Comparison of ENCODE assay signal across 28 cellular contexts in genomic region chr12:82350161-82350560, GRCh38.
"Had no signal": no experiment of that assay in that cellular context is flagged by ENCODE, and none has a peak within 500 bp of the region (broad histone marks: within the 10 kb centered on the region; RNA-seq: fewer than 3 reads in every experiment).

No MANE protein-coding gene starts in this region.

- H3K27ac ChIP-seq: coronary artery, esophagus squamous epithelium, lower lobe of right lung, neural progenitor cell, parathyroid adenoma, testis, tibial artery had no signal

- H3K4me3 Mint-ChIP-seq: effector memory CD8-positive, alpha-beta T cell; immature natural killer cell; nephron; neural progenitor cell; type B pancreatic cell had no signal

- H3K4me2 ChIP-seq: neural progenitor cell, smooth muscle cell had no signal

- H3K27ac Mint-ChIP-seq: effector memory CD8-positive, alpha-beta T cell; nephron; neural progenitor cell; progenitor cell of endocrine pancreas; type B pancreatic cell had no signal

- H3K9me3 ChIP-seq: esophagus squamous epithelium, lower lobe of right lung, testis, tibial artery had no signal

- H3K4me1 Mint-ChIP-seq: nephron, neural progenitor cell had no signal

- H2AFZ ChIP-seq: neural progenitor cell, parathyroid adenoma had no signal

- H3K9me3 Mint-ChIP-seq: effector memory CD8-positive, alpha-beta T cell; immature natural killer cell; nephron; neural progenitor cell; type B pancreatic cell had no signal

- H3K4me1 ChIP-seq: lower lobe of right lung, neural progenitor cell, parathyroid adenoma, testis, tibial artery had no signal

- H3K4me3 ChIP-seq: coronary artery, esophagus squamous epithelium, lower lobe of right lung, neural progenitor cell, smooth muscle cell, testis, tibial artery had no signal

- H3K27me3 Mint-ChIP-seq: effector memory CD8-positive, alpha-beta T cell; progenitor cell of endocrine pancreas; type B pancreatic cell had no signal

- ATAC-seq: effector memory CD8-positive, alpha-beta T cell; left ventricle myocardium superior; lower lobe of right lung; sciatic nerve had no signal

- H3K9ac ChIP-seq: neural progenitor cell, parathyroid adenoma had no signal

- H3K27me3 ChIP-seq: esophagus squamous epithelium, neural progenitor cell, testis, tibial artery had no signal

- DNase-seq: effector memory CD8-positive, alpha-beta T cell; erythroblast; esophagus squamous epithelium; foreskin melanocyte; glutamatergic neuron; hypothalamus; immature natural killer cell; islet precursor cell; kidney glomerular epithelial cell; left ventricle myocardium superior; lower lobe of right lung; stimulated activated CD4-positive, alpha-beta T cell treated with anti-CD3 and anti-CD28 coated beads, Interleukin-12 subunit alpha, Interleukin-12 subunit beta, amount 100 ng/mL, for 4 hours; stimulated activated CD4-positive, alpha-beta T cell treated with anti-CD3 and anti-CD28 coated beads, Interleukin-1b, Interleukin-23, amount 100 ng/mL, for 48 hours; stimulated activated CD4-positive, alpha-beta T cell treated with anti-CD3 and anti-CD28 coated beads, Interleukin-4, amount 100 ng/mL, for 1 hour; stimulated activated CD8-positive, alpha-beta memory T cell treated with anti-CD3 and anti-CD28 coated beads, Interleukin-4, amount 100 ng/mL, for 48 hours; stimulated activated naive CD4-positive, alpha-beta T cell; substantia nigra; testis; tibial artery had no signal

- FAIRE-seq: endometrium had no signal
